Comparison of ENCODE assay signal across 20 cellular contexts in the genomic region with DNA sequence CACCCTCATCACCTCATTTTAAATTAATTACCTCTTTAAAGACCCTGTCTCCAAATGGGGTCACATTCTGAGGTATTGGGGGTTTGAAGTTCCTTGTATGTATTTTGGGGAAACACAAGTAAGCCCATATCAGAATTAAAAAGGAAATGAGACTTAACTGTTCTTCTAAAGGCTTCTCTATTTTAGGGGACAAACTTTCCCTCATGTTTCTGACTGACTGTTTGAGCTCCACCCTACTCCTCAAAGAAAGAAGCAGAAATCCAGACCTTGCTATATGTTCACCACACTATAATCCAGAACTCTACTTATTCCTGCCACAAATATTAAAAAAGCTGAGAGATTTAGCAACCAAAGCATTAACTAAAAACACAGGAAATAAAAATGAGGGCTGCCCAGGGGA.
DNase-seq lines count a peak whose midpoint lies in the region; ATAC-seq and TF ChIP-seq lines count a peak whose summit lies in the region.
"Had no signal": no experiment of that assay in that cellular context is flagged by ENCODE, and none has a peak within 500 bp of the region (broad histone marks: within the 10 kb centered on the region; RNA-seq: fewer than 3 reads in every experiment).

No MANE protein-coding gene starts in this region.

- H3K27ac ChIP-seq in DOHH2 (ENCODE audit: low read depth, low read length) (peak overlapping the region; percentile 29; the same call in 1 of the 2 replicates), OCI-LY1 (ENCODE audit: low read depth, low read length, poor library complexity, severe bottlenecking) (peak overlapping the region; percentile 58), left ventricle myocardium inferior (replicated peaks) (peak overlapping the region; percentile 57), spleen (peak overlapping the region; percentile 61 to 84 (median 80))
- H3K27ac ChIP-seq: cardiac muscle cell, HL-60, SK-N-MC had no signal

- H3K9me2 ChIP-seq in DOHH2 (replicated peaks; ENCODE audit: control insufficient read depth, low read length) (no peaks in the 10 kb centered on the region), OCI-LY1 (ENCODE audit: low read depth, low read length) (no peaks in the 10 kb centered on the region)

- no peaks in the 10 kb centered on the region for H4K20me1 ChIP-seq in DOHH2 (ENCODE audit: control insufficient read depth, insufficient read depth, low read depth, low read length)
- no peaks in the 10 kb centered on the region for H4K20me1 ChIP-seq in OCI-LY1 (ENCODE audit: insufficient read depth, low read length)

- no peaks in the 10 kb centered on the region for H3K79me2 ChIP-seq in DOHH2 (ENCODE audit: control insufficient read depth, low read length)
- peaks cover 18% of the 10 kb centered on the region for H3K79me2 ChIP-seq in OCI-LY1 (ENCODE audit: insufficient read depth, low read length)

- H3K9me3 ChIP-seq in DOHH2 (ENCODE audit: control insufficient read depth, insufficient read depth, low read length): no peaks in the 10 kb centered on the region
- H3K9me3 ChIP-seq in OCI-LY1 (ENCODE audit: low read length): no peaks in the 10 kb centered on the region
- no peaks in the 10 kb centered on the region for H3K9me3 ChIP-seq in left ventricle myocardium inferior (replicated peaks)
- no peaks in the 10 kb centered on the region for H3K9me3 ChIP-seq in spleen
- H3K9me3 ChIP-seq: stomach had no signal

- H3K27me3 ChIP-seq in DOHH2 (ENCODE audit: control insufficient read depth, low read length) (no peaks in the 10 kb centered on the region), OCI-LY1 (ENCODE audit: insufficient read depth, low read length) (no peaks in the 10 kb centered on the region), left ventricle myocardium inferior (ENCODE audit: low read depth) (no peaks in the 10 kb centered on the region), spleen (replicated peaks in 1 of 7) (no peaks in the 10 kb centered on the region)
- H3K27me3 ChIP-seq: cardiac muscle cell, stomach had no signal

- TF ChIP-seq CTCF in DOHH2 (IDR thresholded peaks at IDR 0.05; ENCODE audit: low read depth, low read length, poor library complexity, severe bottlenecking) (no peak), OCI-LY1 (IDR thresholded peaks at IDR 0.05; ENCODE audit: low read length) (no peak), left ventricle myocardium inferior (IDR thresholded peaks at IDR 0.05; ENCODE audit: borderline replicate concordance) (no peak), spleen (IDR thresholded peaks at IDR 0.05 in 8 of 11, conservative IDR thresholded peaks at IDR 0.05 in 3 of 11) (no peak)

- TF ChIP-seq POLR2A in spleen (IDR thresholded peaks at IDR 0.05): no peak

- H3K36me3 ChIP-seq in DOHH2 (ENCODE audit: control insufficient read depth, low read length) (no peaks in the 10 kb centered on the region), OCI-LY1 (ENCODE audit: insufficient read depth, low read length) (peaks cover 36% of the 10 kb centered on the region), left ventricle myocardium inferior (no peaks in the 10 kb centered on the region), spleen (no peaks in the 10 kb centered on the region)
- H3K36me3 ChIP-seq: cardiac muscle cell, stomach had no signal

- no peak overlapping the region for H3K9ac ChIP-seq in OCI-LY1 (ENCODE audit: low read length)

- no peak for DNase-seq in left ventricle myocardium inferior
- no peak for DNase-seq in spleen
- no peak for DNase-seq in GM19238 (ENCODE audit: insufficient read length, low spot score)
- DNase-seq in GM19240 (ENCODE audit: insufficient read length, low spot score): no peak
- DNase-seq in HUDEP-2 (lab: John Stamatoyannopoulos, UW; ENCODE audit: unreplicated experiment in 76 of 76): no peak
- DNase-seq: activated CD4-positive, alpha-beta T cell treated with anti-CD3 and anti-CD28 coated beads for 1 hour; activated CD8-positive, alpha-beta memory T cell treated with anti-CD3 and anti-CD28 coated beads, Interleukin-2, amount 10 ng/mL, durations not matched to agents 7 days and 5 days; CD4-positive, alpha-beta memory T cell; DMS153; erythroblast; NCI-H1930; NCI-H345; stomach; T1000 had no signal

- no peak for ATAC-seq in GM19455 (IDR thresholded peaks at IDR 0.05; ENCODE audit: unreplicated experiment)
- ATAC-seq: activated CD8-positive, alpha-beta memory T cell treated with anti-CD3 and anti-CD28 coated beads, Interleukin-2, amount 10 ng/mL, durations not matched to agents 7 days and 5 days had no signal

- intact Hi-C loops in left ventricle myocardium inferior (cut with micrococcal nuclease) (no loop called here), spleen (cut with DNase I; ENCODE audit: low total_unique reads) (no loop called here)

- peaks cover 29% of the 10 kb centered on the region for H3K4me1 ChIP-seq in DOHH2 (ENCODE audit: control insufficient read depth, low read length)
- H3K4me1 ChIP-seq in OCI-LY1 (ENCODE audit: insufficient read depth, low read length, severe bottlenecking): peaks cover 51% of the 10 kb centered on the region
- H3K4me1 ChIP-seq in left ventricle myocardium inferior: peaks cover 34% of the 10 kb centered on the region
- H3K4me1 ChIP-seq in spleen: peaks cover 15 to 63% (median 52%) of the 10 kb centered on the region in 6 donors

- no peak overlapping the region for H2AFZ ChIP-seq in OCI-LY1 (ENCODE audit: low read length)

- H3K4me3 ChIP-seq in DOHH2 (ENCODE audit: low read length): 0 out of 2 replicates have a peak overlapping the region, but pooled peaks have one; percentile 0
- no peak overlapping the region for H3K4me3 ChIP-seq in OCI-LY1 (ENCODE audit: low read depth, low read length, poor library complexity, severe bottlenecking)
- H3K4me3 ChIP-seq in left ventricle myocardium inferior: no peak overlapping the region
- H3K4me3 ChIP-seq in spleen: no peak overlapping the region
- H3K4me3 ChIP-seq: cardiac muscle cell, SK-N-MC, stomach had no signal

- no peaks in the 10 kb centered on the region for H3F3A ChIP-seq in DOHH2 (ENCODE audit: control insufficient read depth, insufficient read depth)
- no peaks in the 10 kb centered on the region for H3F3A ChIP-seq in OCI-LY1 (ENCODE audit: insufficient read depth, low read length)

- H3K4me2 ChIP-seq in DOHH2 (ENCODE audit: low read length): peak overlapping the region; percentile 49
- H3K4me2 ChIP-seq in OCI-LY1 (ENCODE audit: low read length): no peak overlapping the region

Comparison
In these comparisons a context has a peak if more than half of its experiments do, and no peak if none do; other contexts are left out.
1. H3K27ac ChIP-seq: peak in every context shown above with its lines; median percentile 80 in spleen; 58 in OCI-LY1; 57 in left ventricle myocardium inferior; 29 in DOHH2.